8 cellular contexts compared by ENCODE assay signal in the genomic region with DNA sequence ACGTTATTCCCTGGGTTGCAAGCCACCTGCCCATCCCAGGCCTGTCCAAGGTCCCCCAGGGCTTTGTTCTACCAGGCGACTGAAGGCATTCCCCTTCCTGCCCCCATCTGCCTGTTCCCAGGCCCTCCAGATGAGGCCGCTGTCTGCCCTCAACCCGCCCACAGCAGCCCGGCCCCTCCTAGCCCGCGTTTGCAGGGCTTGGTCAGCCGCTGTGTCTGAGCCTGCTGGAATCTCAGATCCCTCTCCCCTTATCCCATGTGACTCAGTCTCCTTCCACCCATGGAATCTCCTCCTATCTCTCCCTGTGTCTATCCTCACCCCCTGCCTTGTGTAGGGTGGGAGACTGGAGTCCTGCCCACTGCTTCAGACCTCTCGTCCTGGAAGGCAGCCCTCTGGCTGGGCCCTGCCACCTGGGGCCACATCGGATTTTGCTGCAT.
DNase-seq lines count a peak whose midpoint lies in the region; ATAC-seq, FAIRE-seq and TF ChIP-seq lines count a peak whose summit lies in the region.

No MANE protein-coding gene starts in this region.

- H3K36me3 ChIP-seq in astrocyte (ENCODE audit: insufficient read depth, low read length), result no peaks in the 10 kb centered on the region

- H4K20me1 ChIP-seq in astrocyte (ENCODE audit: insufficient read depth, low read length), result no peaks in the 10 kb centered on the region

- peak overlapping the region; percentile 17 for H3K4me2 ChIP-seq in astrocyte (ENCODE audit: low read length)

- H3K9me3 ChIP-seq in astrocyte (ENCODE audit: insufficient read depth, low read depth, low read length), result no peaks in the 10 kb centered on the region

- H3K4me3 ChIP-seq in astrocyte (ENCODE audit: insufficient read depth, low read depth, low read length), result no peak overlapping the region

- H3K27ac ChIP-seq in astrocyte (ENCODE audit: low read depth, low read length), result no peak overlapping the region

- H3K27ac Mint-ChIP-seq in astrocyte (ENCODE audit: unreplicated experiment), result peak overlapping the region; percentile 86

- ATAC-seq in HG02763 (IDR thresholded peaks at IDR 0.05; ENCODE audit: unreplicated experiment), result no peak

- no peaks in the 10 kb centered on the region for H3K36me3 Mint-ChIP-seq in astrocyte (ENCODE audit: low read depth, unreplicated experiment)

- H3K4me1 Mint-ChIP-seq in astrocyte (ENCODE audit: low read depth, unreplicated experiment), result peaks cover 19% of the 10 kb centered on the region

- H2AFZ ChIP-seq in astrocyte (ENCODE audit: low read depth, low read length), result peak overlapping the region; percentile 65

- no peaks in the 10 kb centered on the region for H3K9me3 Mint-ChIP-seq in astrocyte (ENCODE audit: unreplicated experiment)

- H3K9ac ChIP-seq in astrocyte (ENCODE audit: low read length), result peak overlapping the region; percentile 44

- DNase-seq in AML-193 (lab: John Stamatoyannopoulos, UW) (peak; percentile 34 to 44), HT1080 (ENCODE audit: low read depth) (peak; percentile 51), T-helper 2 cell (peak; percentile 36 to 64 (median 53)), astrocyte (ENCODE audit: low read depth) (peak; percentile 71), iris pigment epithelial cell (ENCODE audit: low read depth) (peak; percentile 17), putamen (ENCODE audit: low spot score) (no peak)
- DNase-seq in stimulated activated CD4-positive, alpha-beta T cell treated with anti-CD3 and anti-CD28 coated beads, TNF-alpha, amount 100 ng/mL, for 4 hours (ENCODE audit: low read depth in 3 of 3), result peak; percentile 27 to 47 (median 36)

- no peaks in the 10 kb centered on the region for H3K79me2 ChIP-seq in astrocyte (ENCODE audit: insufficient read depth, low read length)

- H3K27me3 Mint-ChIP-seq in astrocyte (ENCODE audit: low read depth, unreplicated experiment), result peaks cover 37% of the 10 kb centered on the region

- FAIRE-seq in astrocyte (lab: Jason Lieb, UNC), result peak; percentile 5

- H3K27me3 ChIP-seq in astrocyte (ENCODE audit: insufficient read depth, low read length), result peaks cover 11% of the 10 kb centered on the region

- peaks cover 18% of the 10 kb centered on the region for H3K4me1 ChIP-seq in astrocyte (ENCODE audit: insufficient read depth, low read length)

- TF ChIP-seq CTCF in astrocyte (IDR thresholded peaks at IDR 0.05; ENCODE audit: insufficient read depth, low read depth, low read length), result peak; percentile 63

- peak overlapping the region; percentile 61 for H3K4me3 Mint-ChIP-seq in astrocyte (ENCODE audit: unreplicated experiment)
